In genomic region chr3:141877911-141878310, GRCh38 we compare ENCODE assay signal across 8 cellular contexts. TPM values are rescaled to one million over a fixed set of nuclear protein-coding genes. Genes with fewer than 3 reads are reported as not detected.
DNase-seq lines count a peak whose midpoint lies in the region; ATAC-seq, FAIRE-seq and TF ChIP-seq lines count a peak whose summit lies in the region.

No MANE protein-coding gene starts in this region.

- peak; percentile 20 for DNase-seq in NCI-H146 (lab: John Stamatoyannopoulos, UW)
- no peak for DNase-seq in NCI-H146 treated with DMSO at 0.1 percent for 48 hours (lab: John Stamatoyannopoulos, UW; ENCODE audit: unreplicated experiment)
- no peak for DNase-seq in Panc1 (ENCODE audit: low read depth, low spot score)
- DNase-seq in osteocyte (ENCODE audit: extremely low spot score, unreplicated experiment) = no peak
- DNase-seq in stimulated activated CD4-positive, alpha-beta T cell treated with anti-CD3 and anti-CD28 coated beads, Interleukin-4, amount 100 ng/mL, for 4 hours = no peak
- no peak for DNase-seq in cerebellar nuclear complex (lab: John Stamatoyannopoulos, UW)
- no peak for DNase-seq in GM12891 (ENCODE audit: insufficient read length, low spot score)

- intact Hi-C loops in Panc1 (cut with micrococcal nuclease; ENCODE audit: unreplicated experiment) = loop anchor here (10.0 kb wide), 1 partner anchor 413 kb away; no protein-coding TSS in a partner anchor

- CTCF ChIA-PET in Panc1 (lab: Charles Lee) = interaction anchor here (0.6 kb wide), 1 partner anchor 437 kb away, joined by 4 read pairs; no protein-coding TSS in a partner anchor

- H3K36me3 ChIP-seq in Panc1 (ENCODE audit: control insufficient read depth, insufficient read depth, low read length) = no peaks in the 10 kb centered on the region; the same call in 1 of the 2 replicates
- H3K36me3 ChIP-seq in endocrine pancreas (ENCODE audit: control insufficient read depth, insufficient read depth, low read length) = no peaks in the 10 kb centered on the region

- peaks cover 40% of the 10 kb centered on the region for H3K4me1 Mint-ChIP-seq in osteocyte (ENCODE audit: unreplicated experiment)

- H3K4me3 Mint-ChIP-seq in osteocyte (ENCODE audit: unreplicated experiment) = peak overlapping the region; percentile 89

- POLR2A ChIA-PET in Panc1 (lab: Charles Lee) = interaction anchor here (0.7 kb wide), 2 partner anchors 16 to 28 kb away, joined by 13 to 16 read pairs; no protein-coding TSS in a partner anchor

- no peaks in the 10 kb centered on the region for H3K9me3 ChIP-seq in Panc1 (ENCODE audit: control insufficient read depth, insufficient read depth, low read depth, low read length)
- H3K9me3 ChIP-seq in endocrine pancreas (ENCODE audit: control insufficient read depth, low read length) = no peaks in the 10 kb centered on the region

- H3K36me3 Mint-ChIP-seq in osteocyte (ENCODE audit: unreplicated experiment) = peaks cover 2% of the 10 kb centered on the region

- H3K9me3 Mint-ChIP-seq in osteocyte (ENCODE audit: unreplicated experiment) = no peaks in the 10 kb centered on the region

- in situ Hi-C loops in Panc1 (cut with HindIII; ENCODE audit: low pct_unique_long_range_greater_than_20kb, low sequenced_read_pairs) = no loop called here

- TF ChIP-seq POLR2A in GM12891 (IDR thresholded peaks at IDR 0.05; ENCODE audit: low read depth, low read length) = no peak

- ATAC-seq in Panc1 = no peak

- no peaks in the 10 kb centered on the region for H3K27me3 Mint-ChIP-seq in osteocyte (ENCODE audit: unreplicated experiment)

- H3K27ac ChIP-seq in Panc1 (ENCODE audit: low read length) = peak overlapping the region; percentile 95

- peaks cover 11% of the 10 kb centered on the region; the same call in 1 of the 2 replicates for H3K4me1 ChIP-seq in Panc1 (ENCODE audit: control insufficient read depth, insufficient read depth, low read length)
- peaks cover 9% of the 10 kb centered on the region for H3K4me1 ChIP-seq in endocrine pancreas (ENCODE audit: control insufficient read depth, insufficient read depth, low read length)

- BruUV-seq in Panc1 (replicated peaks; lab: Mats Ljungman, UMichigan) = no TSS peak

- H3K4me3 ChIP-seq in Panc1 (ENCODE audit: low read depth in 2 of 2, low read length in 2 of 2) (peak overlapping the region; percentile 78 to 83), endocrine pancreas (ENCODE audit: control insufficient read depth, insufficient read depth, low read length) (peak overlapping the region; percentile 99)

- H3K27me3 ChIP-seq in Panc1 (ENCODE audit: control insufficient read depth, insufficient read depth, low read length) (no peaks in the 10 kb centered on the region), endocrine pancreas (ENCODE audit: control insufficient read depth, insufficient read depth, low read length) (no peaks in the 10 kb centered on the region)

- peak overlapping the region; percentile 72 for H3K9ac ChIP-seq in endocrine pancreas (ENCODE audit: control insufficient read depth, insufficient read depth, low read length)

- no peak for FAIRE-seq in GM12891 (lab: Jason Lieb, UNC)

- TF ChIP-seq CTCF in Panc1 (IDR thresholded peaks at IDR 0.05) (no peak), osteocyte (IDR thresholded peaks at IDR 0.05) (no peak)

- peak overlapping the region; percentile 93 for H3K27ac Mint-ChIP-seq in osteocyte (ENCODE audit: unreplicated experiment)

TF ChIP-seq in GM12891, 5 proteins besides CTCF, POLR2A, EP300 and RAD21:
- TF ChIP-seq PAX5 (IDR thresholded peaks at IDR 0.05; ENCODE audit: insufficient read depth, low read length, severe bottlenecking) (no peak), SPI1 (IDR thresholded peaks at IDR 0.05; ENCODE audit: low read depth, low read length) (no peak), POU2F2 (IDR thresholded peaks at IDR 0.05; ENCODE audit: low read depth, low read length) (no peak), POLR2AphosphoS5 (IDR thresholded peaks at IDR 0.05; ENCODE audit: low read depth, low read length) (no peak), TAF1 (IDR thresholded peaks at IDR 0.05; ENCODE audit: low read depth, low read length) (no peak)

RNA-seq across cellular contexts. Expression of gene ATP1B3, which starts 1.5 kb away (rescaled TPM):
- 201 TPM for total RNA-seq in Panc1 (2021; ENCODE audit: unreplicated experiment)
- polyA plus RNA-seq in Panc1 (2012; ENCODE audit: insufficient read length) = 138 TPM
- 139 and 152 TPM in 2 replicates for total RNA-seq in osteocyte
- 72.8 TPM for polyA plus RNA-seq in GM12891 (2012; ENCODE audit: low read depth, missing spikeins)
